26 cellular contexts compared by ENCODE assay signal in genomic region chr16:56858375-56858774, GRCh38. TPM values are rescaled to one million over a fixed set of nuclear protein-coding genes. Genes with fewer than 3 reads are reported as not detected.
A peak's percentile ranks its signal among the peaks of the same experiment; 100 is the strongest.
DNase-seq lines count a peak whose midpoint lies in the region; ATAC-seq and TF ChIP-seq lines count a peak whose summit lies in the region.
"Had no signal": no experiment of that assay in that cellular context is flagged by ENCODE, and none has a peak within 500 bp of the region (broad histone marks: within the 10 kb centered on the region; RNA-seq: fewer than 3 reads in every experiment).

No MANE protein-coding gene starts in this region.

- H3K36me3 Mint-ChIP-seq in GM23338 (ENCODE audit: low read depth), result no peaks in the 10 kb centered on the region
- H3K36me3 Mint-ChIP-seq in CD4-positive, alpha-beta T cell (ENCODE audit: low read depth), result no peaks in the 10 kb centered on the region
- H3K36me3 Mint-ChIP-seq: CD4-positive, CD25-positive, alpha-beta regulatory T cell; stimulated activated naive B cell treated with anti-CD40 and anti-IgM and Interleukin-4, amounts not matched to agents 10 μg/mL and 1 μg/mL and 100 μg/mL, for 72 hours had no signal

- peaks cover 6% of the 10 kb centered on the region; the same call in 2 of the 3 replicates for H3K4me1 Mint-ChIP-seq in GM23338
- peaks cover 28% of the 10 kb centered on the region for H3K4me1 Mint-ChIP-seq in CD4-positive, alpha-beta T cell (ENCODE audit: low read depth)

- peak overlapping the region in 8 of 10 experiments; percentile 11 to 63 (median 52); a peak in 14 of 20 replicates for H3K4me3 ChIP-seq in BLaER1 treated with 17β-estradiol and CSF1 and Interleukin-3, amounts not matched to agents 10 nM and 100 nM
- H3K4me3 ChIP-seq in GM23338 (no peak overlapping the region), OCI-LY3 (ENCODE audit: low read length) (peak overlapping the region; percentile 42), mesendoderm (ENCODE audit: low read length) (no peak overlapping the region)
- H3K4me3 ChIP-seq: ovary, suprapubic skin had no signal

- H3K27ac ChIP-seq in BLaER1 treated with 17β-estradiol and CSF1 and Interleukin-3, amounts not matched to agents 10 nM and 100 nM, result peak overlapping the region in 10 of 11 experiments; percentile 61 to 98 (median 93); a peak in 20 of 22 replicates
- H3K27ac ChIP-seq in GM23338 (ENCODE audit: low read depth) (no peak overlapping the region), OCI-LY3 (ENCODE audit: low read length) (peak overlapping the region; percentile 12; the same call in 1 of the 2 replicates), mesendoderm (ENCODE audit: low read depth, low read length) (no peak overlapping the region)
- no peak overlapping the region for H3K27ac ChIP-seq in CD4-positive, alpha-beta T cell (ENCODE audit: low read depth, low read length)
- H3K27ac ChIP-seq: ovary, suprapubic skin had no signal

- no peaks in the 10 kb centered on the region for H3K36me3 ChIP-seq in BLaER1 treated with 17β-estradiol and CSF1 and Interleukin-3, amounts not matched to agents 10 nM and 100 nM
- H3K36me3 ChIP-seq in GM23338 (ENCODE audit: insufficient read depth), result no peaks in the 10 kb centered on the region
- no peaks in the 10 kb centered on the region for H3K36me3 ChIP-seq in OCI-LY3 (replicated peaks; ENCODE audit: low read depth, low read length)
- H3K36me3 ChIP-seq in mesendoderm (ENCODE audit: control insufficient read depth, insufficient read depth, low read length), result no peaks in the 10 kb centered on the region
- H3K36me3 ChIP-seq: ovary, suprapubic skin had no signal

- WGBS in mesendoderm (ENCODE audit: extremely low coverage, insufficient coverage, low lambda C conversion rate), result no CpG with 5 or more reads among the region's 14 CpGs

- no peaks in the 10 kb centered on the region for H3K27me3 ChIP-seq in BLaER1 treated with 17β-estradiol and CSF1 and Interleukin-3, amounts not matched to agents 10 nM and 100 nM
- no peaks in the 10 kb centered on the region for H3K27me3 ChIP-seq in GM23338 (ENCODE audit: insufficient read depth)
- no peaks in the 10 kb centered on the region for H3K27me3 ChIP-seq in OCI-LY3 (ENCODE audit: low read depth, low read length)
- H3K27me3 ChIP-seq in mesendoderm (ENCODE audit: insufficient read depth, low read length, poor library complexity), result no peaks in the 10 kb centered on the region
- H3K27me3 ChIP-seq in CD4-positive, alpha-beta T cell (ENCODE audit: control insufficient read depth, insufficient read depth, low read length), result no peaks in the 10 kb centered on the region
- H3K27me3 ChIP-seq: ovary, suprapubic skin had no signal

- no peak overlapping the region for H4K8ac ChIP-seq in mesendoderm (ENCODE audit: low read depth, low read length)

- H3K4ac ChIP-seq in mesendoderm (ENCODE audit: low read depth, low read length), result no peak overlapping the region

- H2BK120ac ChIP-seq in mesendoderm (ENCODE audit: low read depth, low read length), result no peak overlapping the region

- POLR2A ChIA-PET in CD4-positive, alpha-beta T cell (lab: Charles Lee), result interaction anchor here (1.0 kb wide), 1 partner anchor 11 kb away, joined by 3 read pairs; no protein-coding TSS in a partner anchor

- H3K27me3 Mint-ChIP-seq in GM23338 (ENCODE audit: insufficient read depth, low read depth, poor library complexity), result peaks cover 8% of the 10 kb centered on the region
- no peaks in the 10 kb centered on the region for H3K27me3 Mint-ChIP-seq in CD4-positive, alpha-beta T cell
- H3K27me3 Mint-ChIP-seq: CD4-positive, CD25-positive, alpha-beta regulatory T cell; stimulated activated naive B cell treated with anti-CD40 and anti-IgM and Interleukin-4, amounts not matched to agents 10 μg/mL and 1 μg/mL and 100 μg/mL, for 72 hours had no signal

- no peaks in the 10 kb centered on the region for H3K79me2 ChIP-seq in GM23338 (replicated peaks; ENCODE audit: insufficient read depth)
- H3K79me2 ChIP-seq in OCI-LY3 (ENCODE audit: low read length), result no peaks in the 10 kb centered on the region
- H3K79me2 ChIP-seq in mesendoderm (ENCODE audit: control insufficient read depth, insufficient read depth, low read length), result no peaks in the 10 kb centered on the region

- DNase-seq in GM23338 (ENCODE audit: low spot score), result no peak
- DNase-seq in mesendoderm, result no peak
- DNase-seq in NCI-H1092 treated with DMSO at 0.1 percent for 48 hours (lab: John Stamatoyannopoulos, UW), result no peak
- DNase-seq in NCI-H2196 treated with DMSO at 0.1 percent for 48 hours (lab: John Stamatoyannopoulos, UW; ENCODE audit: unreplicated experiment), result no peak
- no peak for DNase-seq in GM20000 (ENCODE audit: low spot score)
- no peak for DNase-seq in CD4-positive, alpha-beta T cell
- DNase-seq: activated effector memory CD4-positive, alpha-beta T cell treated with anti-CD3 and anti-CD28 coated beads, Interleukin-2, amount 50 U/mL, for 16 hours; CD4-positive, CD25-positive, alpha-beta regulatory T cell; effector CD8-positive, alpha-beta T cell; GOT3; kidney glomerular epithelial cell; NCI-H2171; NCI-H526; ovary; Right ventricle myocardium superior; stimulated activated CD4-positive, alpha-beta T cell treated with anti-CD3 and anti-CD28 coated beads, Interleukin-12 subunit alpha, Interleukin-12 subunit beta, amount 100 ng/mL, for 4 hours; stimulated activated CD4-positive, alpha-beta T cell treated with anti-CD3 and anti-CD28 coated beads, Interleukin-4, amount 100 ng/mL, for 24 hours; stimulated activated naive B cell treated with anti-CD40 and anti-IgM and Interleukin-4, amounts not matched to agents 10 μg/mL and 1 μg/mL and 100 μg/mL, for 72 hours had no signal

- H2AK5ac ChIP-seq in mesendoderm (ENCODE audit: low read length), result no peak overlapping the region

- peak overlapping the region in 10 of 11 experiments; percentile 36 to 88 (median 80); a peak in 18 of 22 replicates for H3K9ac ChIP-seq in BLaER1 treated with 17β-estradiol and CSF1 and Interleukin-3, amounts not matched to agents 10 nM and 100 nM
- H3K9ac ChIP-seq in OCI-LY3 (ENCODE audit: low read length) (peak overlapping the region; percentile 49; the same call in 1 of the 2 replicates), mesendoderm (ENCODE audit: low read length) (no peak overlapping the region)

- H3K79me1 ChIP-seq in mesendoderm (ENCODE audit: low read length), result no peaks in the 10 kb centered on the region

- ATAC-seq in GM23338, result no peak
- ATAC-seq in CD4-positive, alpha-beta T cell (ENCODE audit: poor library complexity), result no peak
- ATAC-seq: activated CD4-positive, CD25-positive, alpha-beta regulatory T cell treated with anti-CD3 and anti-CD28 coated beads, Interleukin-2, amount 50 U/mL, for 24 hours; right cardiac atrium; stimulated activated naive B cell treated with anti-CD40 and anti-IgM and Interleukin-4, amounts not matched to agents 10 μg/mL and 1 μg/mL and 100 μg/mL, for 72 hours had no signal

- 0 out of 2 replicates have a peak overlapping the region, but pooled peaks have one; percentile 20 for H3K27ac Mint-ChIP-seq in GM23338
- H3K27ac Mint-ChIP-seq in CD4-positive, alpha-beta T cell, result no peak overlapping the region

- no peak overlapping the region for H2BK5ac ChIP-seq in mesendoderm (ENCODE audit: low read length)

- H3K56ac ChIP-seq in mesendoderm (ENCODE audit: low read length), result peak overlapping the region; percentile 10

- H3K18ac ChIP-seq in mesendoderm (ENCODE audit: low read length), result no peak overlapping the region

- no peaks in the 10 kb centered on the region for H3F3A ChIP-seq in GM23338 (replicated peaks; ENCODE audit: low read depth)

- H3K9me3 ChIP-seq in BLaER1 treated with 17β-estradiol and CSF1 and Interleukin-3, amounts not matched to agents 10 nM and 100 nM (replicated peaks in 1 of 11), result no peaks in the 10 kb centered on the region
- no peaks in the 10 kb centered on the region for H3K9me3 ChIP-seq in OCI-LY3 (ENCODE audit: insufficient read depth, low read length)
- no peaks in the 10 kb centered on the region for H3K9me3 ChIP-seq in CD4-positive, alpha-beta T cell (ENCODE audit: control insufficient read depth, low read length)
- H3K9me3 ChIP-seq: ovary, suprapubic skin had no signal

- TF ChIP-seq CTCF in GM23338 (conservative IDR thresholded peaks at IDR 0.05; ENCODE audit: low read depth in 2 of 2), result no peak
- TF ChIP-seq CTCF in OCI-LY3 (IDR thresholded peaks at IDR 0.05; ENCODE audit: low read depth, low read length), result no peak
- no peak for TF ChIP-seq CTCF in GM20000 (IDR thresholded peaks at IDR 0.05; ENCODE audit: extremely low read depth, missing control alignments)
- no peak for TF ChIP-seq CTCF in CD4-positive, alpha-beta T cell (IDR thresholded peaks at IDR 0.05)

- peak overlapping the region; percentile 76 to 94 (median 85) for H3K4me2 ChIP-seq in BLaER1 treated with 17β-estradiol and CSF1 and Interleukin-3, amounts not matched to agents 10 nM and 100 nM
- H3K4me2 ChIP-seq in GM23338, result no peak overlapping the region
- peak overlapping the region; percentile 63 for H3K4me2 ChIP-seq in OCI-LY3 (ENCODE audit: low read length)
- no peak overlapping the region for H3K4me2 ChIP-seq in mesendoderm (ENCODE audit: low read length)

- intact Hi-C loops in CD4-positive, alpha-beta T cell (cut with DNase I, micrococcal nuclease), result no loop called here

- no peaks in the 10 kb centered on the region for H3K9me2 ChIP-seq in GM23338 (ENCODE audit: insufficient read depth)

- H4K20me1 ChIP-seq in BLaER1 treated with 17β-estradiol and CSF1 and Interleukin-3, amounts not matched to agents 10 nM and 100 nM, result no peaks in the 10 kb centered on the region
- H4K20me1 ChIP-seq in GM23338 (replicated peaks; ENCODE audit: insufficient read depth) (no peaks in the 10 kb centered on the region), OCI-LY3 (ENCODE audit: insufficient read depth, low read length) (no peaks in the 10 kb centered on the region)

- H2AFZ ChIP-seq in GM23338 (peak overlapping the region; percentile 74; the same call in 1 of the 2 replicates), OCI-LY3 (ENCODE audit: low read depth, low read length) (peak overlapping the region; percentile 72)

- no peak overlapping the region for H4K5ac ChIP-seq in mesendoderm (ENCODE audit: low read length)

- CTCF ChIA-PET in CD4-positive, alpha-beta T cell (lab: Charles Lee), result interaction anchor here (0.7 kb wide), 1 partner anchor 109 kb away, joined by 3 read pairs; no protein-coding TSS in a partner anchor

- no peak overlapping the region for H2BK15ac ChIP-seq in mesendoderm (replicated peaks; ENCODE audit: low read depth)

- H3K4me1 ChIP-seq in BLaER1 treated with 17β-estradiol and CSF1 and Interleukin-3, amounts not matched to agents 10 nM and 100 nM, result peaks cover 65 to 86% (median 77%) of the 10 kb centered on the region in 10 experiments
- H3K4me1 ChIP-seq in GM23338 (ENCODE audit: insufficient read depth), result no peaks in the 10 kb centered on the region
- H3K4me1 ChIP-seq in OCI-LY3 (ENCODE audit: low read length), result peaks cover 60% of the 10 kb centered on the region
- H3K4me1 ChIP-seq in mesendoderm (ENCODE audit: control insufficient read depth, low read depth, low read length), result peaks cover 18% of the 10 kb centered on the region
- H3K4me1 ChIP-seq: suprapubic skin had no signal

- no peaks in the 10 kb centered on the region for H3K9me3 Mint-ChIP-seq in GM23338
- no peaks in the 10 kb centered on the region for H3K9me3 Mint-ChIP-seq in CD4-positive, alpha-beta T cell
- H3K9me3 Mint-ChIP-seq: CD4-positive, CD25-positive, alpha-beta regulatory T cell; stimulated activated naive B cell treated with anti-CD40 and anti-IgM and Interleukin-4, amounts not matched to agents 10 μg/mL and 1 μg/mL and 100 μg/mL, for 72 hours had no signal

- no peak overlapping the region for H3K23ac ChIP-seq in mesendoderm (ENCODE audit: low read length)

- H3K4me3 Mint-ChIP-seq in GM23338, result no peak overlapping the region
- H3K4me3 Mint-ChIP-seq in CD4-positive, alpha-beta T cell, result no peak overlapping the region
- H3K4me3 Mint-ChIP-seq: CD4-positive, CD25-positive, alpha-beta regulatory T cell; stimulated activated naive B cell treated with anti-CD40 and anti-IgM and Interleukin-4, amounts not matched to agents 10 μg/mL and 1 μg/mL and 100 μg/mL, for 72 hours had no signal

RNA-seq across cellular contexts. Expression of gene SLC12A3, which starts 6.6 kb away (rescaled TPM):
- not detected in 2 replicates for total RNA-seq in GM23338 (2014; rRNA removed; shearing (Covaris generic))
- polyA plus RNA-seq in GM23338 (2016; fragmentation: Nextera tagmentation; extraction: Ambion mirVana), result not detected in 2 replicates
- polyA plus RNA-seq in mesendoderm (2013, experiment 1 of 2), result 0.04 TPM
- 0.01 TPM for polyA plus RNA-seq in mesendoderm (2013, experiment 2 of 2)
- not detected for total RNA-seq in CD4-positive, alpha-beta T cell
- total RNA-seq: CD4-positive, CD25-positive, alpha-beta regulatory T cell; epithelial cell of proximal tubule; MCF 10A; myocyte; right cardiac atrium; Right ventricle myocardium superior had no signal
- polyA plus RNA-seq: CD4-positive, CD25-positive, alpha-beta regulatory T cell; right cardiac atrium had no signal

Comparison
In these comparisons a context has a peak if more than half of its experiments do, and no peak if none do; other contexts are left out.
1. H3K27ac ChIP-seq: peak in BLaER1 treated with 17β-estradiol and CSF1 and Interleukin-3, amounts not matched to agents 10 nM and 100 nM (10 of 11) and OCI-LY3 (single experiment); none in GM23338 (single experiment), mesendoderm (single experiment) and CD4-positive, alpha-beta T cell (single experiment).
2. H3K4me2 ChIP-seq: peak in BLaER1 treated with 17β-estradiol and CSF1 and Interleukin-3, amounts not matched to agents 10 nM and 100 nM (11 of 11) and OCI-LY3 (single experiment); none in GM23338 (single experiment) and mesendoderm (single experiment).
3. H3K4me3 ChIP-seq: peak in BLaER1 treated with 17β-estradiol and CSF1 and Interleukin-3, amounts not matched to agents 10 nM and 100 nM (8 of 10) and OCI-LY3 (single experiment); none in GM23338 (single experiment) and mesendoderm (single experiment).